In the genomic region with DNA sequence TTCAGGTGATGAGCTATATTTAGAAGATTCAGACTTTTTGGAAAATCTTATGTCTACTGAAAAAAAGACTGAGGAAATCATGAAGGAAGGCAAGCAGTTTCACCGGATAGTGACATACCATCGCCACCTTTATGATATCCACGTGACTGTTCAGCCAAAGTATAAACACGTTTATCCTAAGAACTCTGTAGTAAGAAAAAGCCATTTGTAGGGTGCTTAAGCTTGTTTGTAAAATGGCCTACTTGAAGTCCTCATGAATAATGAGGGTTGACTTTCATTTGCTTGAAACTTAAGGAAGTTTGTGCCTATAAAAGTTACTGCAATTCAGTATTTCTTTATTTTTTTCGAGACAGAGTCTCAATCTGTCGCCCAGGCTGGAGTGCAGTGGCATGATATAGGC, we compare ENCODE assay signal across 26 cellular contexts. TPM values are rescaled to one million over a fixed set of nuclear protein-coding genes. Genes with fewer than 3 reads are reported as not detected.
"Had no signal": no experiment of that assay in that cellular context is flagged by ENCODE, and none has a peak within 500 bp of the region (broad histone marks: within the 10 kb centered on the region; RNA-seq: fewer than 3 reads in every experiment).

No MANE protein-coding gene starts in this region.

- H3K27me3 Mint-ChIP-seq: dendritic cell treated with granulocyte-macrophage colony-stimulating factor and Interleukin-4, amounts not matched to agents 40 ng/mL and 50 ng/mL, for 4 days; effector memory CD8-positive, alpha-beta T cell; naive B cell had no signal

- H3K27ac Mint-ChIP-seq: dendritic cell treated with granulocyte-macrophage colony-stimulating factor and Interleukin-4, amounts not matched to agents 40 ng/mL and 50 ng/mL, for 4 days; effector memory CD8-positive, alpha-beta T cell; endodermal cell; immature natural killer cell; mesothelial cell of epicardium; naive B cell had no signal

- H3K4me3 ChIP-seq: colonic mucosa, esophagus muscularis mucosa, gastroesophageal sphincter, heart left ventricle, hepatocyte, lung, mucosa of descending colon had no signal

- H3K4me1 Mint-ChIP-seq: mesothelial cell of epicardium had no signal

- ATAC-seq: effector memory CD8-positive, alpha-beta T cell; foreskin keratinocyte; gastroesophageal sphincter; heart left ventricle; left colon; left lobe of liver; left ventricle myocardium superior; mucosa of descending colon had no signal

- H3K27me3 ChIP-seq: colonic mucosa, esophagus muscularis mucosa, foreskin keratinocyte, gastroesophageal sphincter, heart left ventricle, hepatocyte had no signal

- H2AFZ ChIP-seq: hepatocyte had no signal

- DNase-seq: colonic mucosa; cortex of kidney; effector CD8-positive, alpha-beta T cell; effector memory CD8-positive, alpha-beta T cell; endodermal cell; foreskin keratinocyte; heart left ventricle; hypothalamus; immature natural killer cell; islet precursor cell; kidney; kidney glomerular epithelial cell; left colon; left ventricle myocardium superior; mesenchymal stem cell; mucosa of descending colon; naive B cell had no signal

- H3K36me3 ChIP-seq: colonic mucosa had no signal

- H3K4me3 Mint-ChIP-seq: dendritic cell treated with granulocyte-macrophage colony-stimulating factor and Interleukin-4, amounts not matched to agents 40 ng/mL and 50 ng/mL, for 4 days; effector memory CD8-positive, alpha-beta T cell; endodermal cell; immature natural killer cell; mesothelial cell of epicardium; naive B cell had no signal

- H3K27ac ChIP-seq: colonic mucosa, esophagus muscularis mucosa, foreskin keratinocyte, gastroesophageal sphincter, heart left ventricle, hepatocyte had no signal

- H3K4me2 ChIP-seq: hepatocyte had no signal

- H3K9me3 Mint-ChIP-seq: dendritic cell treated with granulocyte-macrophage colony-stimulating factor and Interleukin-4, amounts not matched to agents 40 ng/mL and 50 ng/mL, for 4 days; effector memory CD8-positive, alpha-beta T cell; endodermal cell; immature natural killer cell; naive B cell had no signal

- H3K9me3 ChIP-seq: colonic mucosa, esophagus muscularis mucosa, gastroesophageal sphincter, heart left ventricle, mucosa of descending colon had no signal

- H3K4me1 ChIP-seq: colonic mucosa, esophagus muscularis mucosa, foreskin keratinocyte, gastroesophageal sphincter, heart left ventricle had no signal

RNA-seq across cellular contexts. Expression of a gene that starts 7.8 kb away (rescaled TPM):
- total RNA-seq: epithelial cell of proximal tubule, left lobe of liver, left ventricle myocardium superior, mesenteric fat pad had no signal

RNA-seq across cellular contexts. Expression of a gene that starts 36.1 kb away (rescaled TPM):
- total RNA-seq: endodermal cell, mesenteric fat pad had no signal
